Comparison of ENCODE assay signal across 25 cellular contexts in the genomic region with DNA sequence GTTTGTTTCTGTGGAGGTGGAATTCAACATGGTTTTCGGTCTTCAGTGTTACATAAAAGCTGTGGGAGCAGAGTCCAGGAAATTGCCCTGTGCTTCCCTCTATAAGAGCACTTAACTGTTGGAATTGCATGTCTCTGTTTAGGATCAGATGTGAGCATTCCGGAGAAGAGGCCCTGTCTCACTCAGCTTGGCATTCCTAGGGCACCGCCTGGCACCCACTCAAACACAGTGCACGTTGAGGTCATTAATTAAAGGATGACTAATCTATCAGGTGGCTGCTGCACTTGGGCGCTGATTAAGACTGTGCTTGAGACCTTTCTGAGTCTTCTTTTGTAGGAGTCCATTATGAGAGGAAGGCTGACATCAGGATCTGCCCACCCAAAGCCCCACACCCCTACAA.
DNase-seq lines count a peak whose midpoint lies in the region; ATAC-seq and TF ChIP-seq lines count a peak whose summit lies in the region.
"Had no signal": no experiment of that assay in that cellular context is flagged by ENCODE, and none has a peak within 500 bp of the region (broad histone marks: within the 10 kb centered on the region; RNA-seq: fewer than 3 reads in every experiment).

No MANE protein-coding gene starts in this region.

- TF ChIP-seq CTCF in LNCaP clone FGC (IDR thresholded peaks at IDR 0.05; ENCODE audit: control insufficient read depth, extremely low read depth, insufficient read depth): no peak
- TF ChIP-seq CTCF in retinal pigment epithelial cell (conservative IDR thresholded peaks at IDR 0.05; ENCODE audit: low read depth, low read length): no peak

- H3K4me3 ChIP-seq in LNCaP clone FGC (ENCODE audit: low read depth, low read length): no peak overlapping the region
- H3K4me3 ChIP-seq in retinal pigment epithelial cell (ENCODE audit: low read length): no peak overlapping the region
- H3K4me3 ChIP-seq: Peyer's patch, transverse colon had no signal

- DNase-seq in Daoy (ENCODE audit: low read depth) (peak; percentile 80), LNCaP clone FGC (ENCODE audit: low read depth) (peak; percentile 11), retinal pigment epithelial cell (ENCODE audit: low read depth) (peak; percentile 31), NOMO-1 treated with DMSO at 0.1 percent for 48 hours (lab: John Stamatoyannopoulos, UW; ENCODE audit: unreplicated experiment) (no peak), hippocampal formation (lab: John Stamatoyannopoulos, UW) (no peak), NCI-H1694 treated with DMSO at 0.1 percent for 48 hours (lab: John Stamatoyannopoulos, UW) (no peak)
- DNase-seq: activated CD4-positive, alpha-beta memory T cell treated with anti-CD3 and anti-CD28 coated beads, Interleukin-2, amount 10 ng/mL, durations not matched to agents 7 days and 5 days; activated gamma-delta T cell; activated naive CD8-positive, alpha-beta T cell treated with anti-CD3 and anti-CD28 coated beads, Interleukin-2, amount 10 ng/mL, durations not matched to agents 7 days and 5 days; activated T-cell treated with anti-CD3 and anti-CD28 coated beads for 4 hours; EL; Kasumi-1; left ventricle myocardium superior; midbrain; natural killer cell; NCI-H1092 treated with DMSO at 0.1 percent for 48 hours; NCI-H1930; NCI-H2227 treated with DMSO at 0.1 percent for 48 hours; occipital lobe; Peyer's patch; retina; stimulated activated CD4-positive, alpha-beta T cell treated with anti-CD3 and anti-CD28 coated beads, Interleukin-2, amount 100 ng/mL, for 24 hours; transverse colon had no signal

- peak; percentile 36 for ATAC-seq in esophagus mucosa
- ATAC-seq: activated CD4-positive, CD25-positive, alpha-beta regulatory T cell treated with anti-CD3 and anti-CD28 coated beads, Interleukin-2, amount 50 U/mL, for 24 hours; left ventricle myocardium superior; natural killer cell had no signal

Comparison
In these comparisons a context has a peak if more than half of its experiments do, and no peak if none do; other contexts are left out.
1. DNase-seq: peak in Daoy (single experiment), LNCaP clone FGC (single experiment) and retinal pigment epithelial cell (single experiment); none in NOMO-1 treated with DMSO at 0.1 percent for 48 hours (single experiment), hippocampal formation (0 of 2) and NCI-H1694 treated with DMSO at 0.1 percent for 48 hours (single experiment).